In the genomic region with DNA sequence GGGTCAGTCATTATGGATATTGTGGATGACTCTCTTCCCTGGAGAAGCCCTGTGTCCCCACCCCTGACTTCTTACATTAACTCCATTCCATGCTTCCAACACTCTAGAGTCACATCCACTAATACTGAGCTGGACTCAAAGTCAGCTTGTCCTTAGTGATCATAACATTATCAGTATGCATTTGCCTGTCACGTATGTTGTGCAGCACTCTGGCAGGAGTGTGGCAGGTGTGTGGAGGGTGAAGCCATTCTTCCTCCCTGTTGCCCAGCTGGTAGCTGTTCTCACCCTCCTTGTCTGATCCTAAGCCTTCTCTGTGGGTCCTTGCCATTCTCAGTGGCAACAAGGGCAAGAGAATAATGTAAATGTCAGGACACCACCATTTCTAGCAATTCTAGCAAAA, we compare ENCODE assay signal across 29 cellular contexts.
"Had no signal": no experiment of that assay in that cellular context is flagged by ENCODE, and none has a peak within 500 bp of the region (broad histone marks: within the 10 kb centered on the region; RNA-seq: fewer than 3 reads in every experiment).

No MANE protein-coding gene starts in this region.

- H3K36me3 Mint-ChIP-seq: stimulated activated effector memory CD8-positive, alpha-beta T cell treated with anti-CD3 and anti-CD28 coated beads, Interleukin-12 subunit alpha, Interleukin-12 subunit beta, amount 100 ng/mL, for 72 hours; stimulated activated memory B cell treated with anti-CD40 and anti-IgM and Interleukin-4, amounts not matched to agents 10 μg/mL and 1 μg/mL and 100 μg/mL, for 72 hours; stimulated activated naive B cell treated with anti-CD40 and anti-IgM and Interleukin-4, amounts not matched to agents 10 μg/mL and 1 μg/mL and 100 μg/mL, for 72 hours; type B pancreatic cell had no signal

- H3K27ac ChIP-seq: stomach, suprapubic skin, testis, thoracic aorta, thyroid gland, tibial artery, tibial nerve, transverse colon, upper lobe of left lung, upper lobe of right lung, uterus, vagina had no signal

- H3K4me3 ChIP-seq: stomach, suprapubic skin, testis, thoracic aorta, thyroid gland, tibial artery, tibial nerve, transverse colon, upper lobe of left lung, upper lobe of right lung, uterus, vagina had no signal

- H3K4me1 Mint-ChIP-seq: stimulated activated effector memory CD8-positive, alpha-beta T cell treated with anti-CD3 and anti-CD28 coated beads, Interleukin-12 subunit alpha, Interleukin-12 subunit beta, amount 100 ng/mL, for 72 hours; stimulated activated memory B cell treated with anti-CD40 and anti-IgM and Interleukin-4, amounts not matched to agents 10 μg/mL and 1 μg/mL and 100 μg/mL, for 72 hours; stimulated activated naive B cell treated with anti-CD40 and anti-IgM and Interleukin-4, amounts not matched to agents 10 μg/mL and 1 μg/mL and 100 μg/mL, for 72 hours; stimulated activated naive CD8-positive, alpha-beta T cell treated with anti-CD3 and anti-CD28 coated beads, Interleukin-15, amount 100 ng/mL, for 72 hours had no signal

- H3K36me3 ChIP-seq: stomach, suprapubic skin, thoracic aorta, thyroid gland, tibial artery, tibial nerve, transverse colon, upper lobe of left lung, upper lobe of right lung, uterus, vagina had no signal

- H3K4me1 ChIP-seq: stomach, suprapubic skin, testis, thyroid gland, tibial artery, tibial nerve, transverse colon, upper lobe of left lung, upper lobe of right lung, uterus, vagina had no signal

- H3K27me3 Mint-ChIP-seq: stimulated activated memory B cell treated with anti-CD40 and anti-IgM and Interleukin-4, amounts not matched to agents 10 μg/mL and 1 μg/mL and 100 μg/mL, for 72 hours; stimulated activated naive CD8-positive, alpha-beta T cell treated with anti-CD3 and anti-CD28 coated beads, Interleukin-15, amount 100 ng/mL, for 72 hours; stimulated activated naive CD8-positive, alpha-beta T cell treated with anti-CD3 and anti-CD28 coated beads, Interleukin-15, Interleukin-2, amounts not matched to agents 100 ng/mL and 50 ng/mL, for 24 hours had no signal

- H3K9me3 ChIP-seq: stomach, suprapubic skin, testis, thoracic aorta, thyroid gland, tibial artery, tibial nerve, transverse colon, upper lobe of left lung, upper lobe of right lung, uterus, vagina had no signal

- H3K27me3 ChIP-seq: testis, thyroid gland, tibial artery, tibial nerve, transverse colon, upper lobe of left lung, upper lobe of right lung, uterus, vagina had no signal

- H3K4me3 Mint-ChIP-seq: stimulated activated effector memory CD8-positive, alpha-beta T cell treated with anti-CD3 and anti-CD28 coated beads, Interleukin-12 subunit alpha, Interleukin-12 subunit beta, amount 100 ng/mL, for 72 hours; stimulated activated memory B cell treated with anti-CD40 and anti-IgM and Interleukin-4, amounts not matched to agents 10 μg/mL and 1 μg/mL and 100 μg/mL, for 72 hours; stimulated activated naive B cell treated with anti-CD40 and anti-IgM and Interleukin-4, amounts not matched to agents 10 μg/mL and 1 μg/mL and 100 μg/mL, for 72 hours; stimulated activated naive CD8-positive, alpha-beta T cell treated with anti-CD3 and anti-CD28 coated beads, Interleukin-15, amount 100 ng/mL, for 72 hours; stimulated activated naive CD8-positive, alpha-beta T cell treated with anti-CD3 and anti-CD28 coated beads, Interleukin-15, Interleukin-2, amounts not matched to agents 100 ng/mL and 50 ng/mL, for 24 hours; type B pancreatic cell had no signal

- ATAC-seq: stimulated activated effector memory CD8-positive, alpha-beta T cell treated with anti-CD3 and anti-CD28 coated beads, Interleukin-12 subunit alpha, Interleukin-12 subunit beta, amount 100 ng/mL, for 72 hours; stimulated activated memory B cell treated with anti-CD40 and anti-IgM and Interleukin-4, amounts not matched to agents 10 μg/mL and 1 μg/mL and 100 μg/mL, for 72 hours; stimulated activated naive B cell treated with anti-CD40 and anti-IgM and Interleukin-4, amounts not matched to agents 10 μg/mL and 1 μg/mL and 100 μg/mL, for 72 hours; stimulated activated naive CD8-positive, alpha-beta T cell treated with anti-CD3 and anti-CD28 coated beads, Interleukin-15, amount 100 ng/mL, for 72 hours; stimulated activated naive CD8-positive, alpha-beta T cell treated with anti-CD3 and anti-CD28 coated beads, Interleukin-15, Interleukin-2, amounts not matched to agents 100 U/mL and 50 U/mL, for 24 hours; upper lobe of right lung had no signal

- DNase-seq: stimulated activated CD4-positive, alpha-beta T cell treated with anti-CD3 and anti-CD28 coated beads, Interleukin-2, amount 100 ng/mL, for 48 hours; stimulated activated CD4-positive, alpha-beta T cell treated with anti-CD3 and anti-CD28 coated beads, Interleukin-4, amount 100 ng/mL, for 1 hour; stimulated activated CD4-positive, alpha-beta T cell treated with anti-CD3 and anti-CD28 coated beads, Interleukin-4, amount 100 ng/mL, for 24 hours; stimulated activated CD4-positive, alpha-beta T cell treated with anti-CD3 and anti-CD28 coated beads, Interleukin-4, amount 100 ng/mL, for 4 hours; stimulated activated CD8-positive, alpha-beta memory T cell treated with anti-CD3 and anti-CD28 coated beads, Interleukin-4, amount 100 ng/mL, for 48 hours; stimulated activated naive B cell treated with anti-CD40 and anti-IgM and Interleukin-4, amounts not matched to agents 10 μg/mL and 1 μg/mL and 100 μg/mL, for 72 hours; stimulated activated naive CD4-positive, alpha-beta T cell; stimulated activated naive CD4-positive, alpha-beta T cell treated with Interleukin-2 at 50 U/mL for 16 hours; stimulated activated naive CD8-positive, alpha-beta T cell treated with anti-CD3 and anti-CD28 coated beads, Interleukin-15, amount 100 ng/mL, for 72 hours; stimulated activated naive CD8-positive, alpha-beta T cell treated with anti-CD3 and anti-CD28 coated beads, Interleukin-15, Interleukin-2, amounts not matched to agents 100 U/mL and 50 U/mL, for 24 hours; stomach; substantia nigra; testis; thyroid gland; tibial artery; transverse colon; trophoblast cell; upper lobe of left lung; upper lobe of right lung; uterus had no signal

- H3K9me3 Mint-ChIP-seq: stimulated activated effector memory CD8-positive, alpha-beta T cell treated with anti-CD3 and anti-CD28 coated beads, Interleukin-12 subunit alpha, Interleukin-12 subunit beta, amount 100 ng/mL, for 72 hours; stimulated activated memory B cell treated with anti-CD40 and anti-IgM and Interleukin-4, amounts not matched to agents 10 μg/mL and 1 μg/mL and 100 μg/mL, for 72 hours; stimulated activated naive B cell treated with anti-CD40 and anti-IgM and Interleukin-4, amounts not matched to agents 10 μg/mL and 1 μg/mL and 100 μg/mL, for 72 hours; stimulated activated naive CD8-positive, alpha-beta T cell treated with anti-CD3 and anti-CD28 coated beads, Interleukin-15, amount 100 ng/mL, for 72 hours; stimulated activated naive CD8-positive, alpha-beta T cell treated with anti-CD3 and anti-CD28 coated beads, Interleukin-15, Interleukin-2, amounts not matched to agents 100 ng/mL and 50 ng/mL, for 24 hours; type B pancreatic cell had no signal

- FAIRE-seq: urothelium cell line had no signal

- H3K27ac Mint-ChIP-seq: stimulated activated effector memory CD8-positive, alpha-beta T cell treated with anti-CD3 and anti-CD28 coated beads, Interleukin-12 subunit alpha, Interleukin-12 subunit beta, amount 100 ng/mL, for 72 hours; stimulated activated memory B cell treated with anti-CD40 and anti-IgM and Interleukin-4, amounts not matched to agents 10 μg/mL and 1 μg/mL and 100 μg/mL, for 72 hours; stimulated activated naive B cell treated with anti-CD40 and anti-IgM and Interleukin-4, amounts not matched to agents 10 μg/mL and 1 μg/mL and 100 μg/mL, for 72 hours; stimulated activated naive CD8-positive, alpha-beta T cell treated with anti-CD3 and anti-CD28 coated beads, Interleukin-15, amount 100 ng/mL, for 72 hours; stimulated activated naive CD8-positive, alpha-beta T cell treated with anti-CD3 and anti-CD28 coated beads, Interleukin-15, Interleukin-2, amounts not matched to agents 100 ng/mL and 50 ng/mL, for 24 hours; type B pancreatic cell had no signal
